Comparison of ENCODE assay signal across 13 cellular contexts in genomic region chr19:7988307-7988706, GRCh38. TPM values are rescaled to one million over a fixed set of nuclear protein-coding genes. Genes with fewer than 3 reads are reported as not detected.
DNase-seq lines count a peak whose midpoint lies in the region; ATAC-seq and TF ChIP-seq lines count a peak whose summit lies in the region.
"Had no signal": no experiment of that assay in that cellular context is flagged by ENCODE, and none has a peak within 500 bp of the region (broad histone marks: within the 10 kb centered on the region; RNA-seq: fewer than 3 reads in every experiment).

No MANE protein-coding gene starts in this region.

- no peaks in the 10 kb centered on the region for H3K27me3 ChIP-seq in mesendoderm (ENCODE audit: insufficient read depth, low read length, poor library complexity)

- no peak overlapping the region for H3K18ac ChIP-seq in mesendoderm (ENCODE audit: low read length)

- no peak overlapping the region for H2BK120ac ChIP-seq in mesendoderm (ENCODE audit: low read depth, low read length)

- peaks cover 4% of the 10 kb centered on the region for H3K4me1 ChIP-seq in mesendoderm (ENCODE audit: control insufficient read depth, low read depth, low read length)

- H3K79me2 ChIP-seq in mesendoderm (ENCODE audit: control insufficient read depth, insufficient read depth, low read length): peaks cover 61% of the 10 kb centered on the region

- no peak overlapping the region for H4K8ac ChIP-seq in mesendoderm (ENCODE audit: low read depth, low read length)

- intact Hi-C loops in activated naive CD4-positive, alpha-beta T cell treated with anti-CD3 and anti-CD28 coated beads for 36 hours (cut with micrococcal nuclease): no loop called here

- peak overlapping the region; percentile 27 to 76 for H3K27ac Mint-ChIP-seq in activated naive CD4-positive, alpha-beta T cell treated with anti-CD3 and anti-CD28 coated beads, Interleukin-2, amount 50 U/mL, for 72 hours
- H3K27ac Mint-ChIP-seq in activated naive CD4-positive, alpha-beta T cell treated with anti-CD3 and anti-CD28 coated beads for 36 hours: no peak overlapping the region
- peak overlapping the region in 3 of 5 experiments; percentile 26 to 54 (median 38) for H3K27ac Mint-ChIP-seq in brain

- H3K9ac ChIP-seq in mesendoderm (ENCODE audit: low read length): no peak overlapping the region

- H2AK5ac ChIP-seq in mesendoderm (ENCODE audit: low read length): no peak overlapping the region

- H3K4me3 ChIP-seq in mesendoderm (ENCODE audit: low read length): no peak overlapping the region
- H3K4me3 ChIP-seq: left ventricle myocardium inferior had no signal

- no peak for DNase-seq in activated naive CD4-positive, alpha-beta T cell treated with anti-CD3 and anti-CD28 coated beads, Interleukin-2, amount 50 U/mL, for 72 hours (ENCODE audit: low spot score in 2 of 2)
- DNase-seq in activated naive CD4-positive, alpha-beta T cell treated with anti-CD3 and anti-CD28 coated beads for 36 hours: no peak
- peak; percentile 64 for DNase-seq in mesendoderm
- no peak for DNase-seq in DMS153 treated with DMSO at 0.1 percent for 48 hours (lab: John Stamatoyannopoulos, UW; ENCODE audit: unreplicated experiment)
- no peak for DNase-seq in putamen (ENCODE audit: low spot score)
- DNase-seq: activated CD8-positive, alpha-beta memory T cell treated with anti-CD3 and anti-CD28 coated beads, Interleukin-2, amount 50 U/mL, for 48 hours; hippocampal formation; left ventricle myocardium inferior; stimulated activated naive CD8-positive, alpha-beta T cell treated with anti-CD3 and anti-CD28 coated beads, Interleukin-15, amount 100 ng/mL, for 72 hours had no signal

- H3K36me3 ChIP-seq in mesendoderm (ENCODE audit: control insufficient read depth, insufficient read depth, low read length): peaks cover 18% of the 10 kb centered on the region

- H3K27me3 Mint-ChIP-seq in activated naive CD4-positive, alpha-beta T cell treated with anti-CD3 and anti-CD28 coated beads for 36 hours (ENCODE audit: low read depth): no peaks in the 10 kb centered on the region
- peaks cover 2% of the 10 kb centered on the region for H3K27me3 Mint-ChIP-seq in brain
- H3K27me3 Mint-ChIP-seq: stimulated activated naive CD8-positive, alpha-beta T cell treated with anti-CD3 and anti-CD28 coated beads, Interleukin-15, amount 100 ng/mL, for 72 hours had no signal

- H3K4me3 Mint-ChIP-seq in activated naive CD4-positive, alpha-beta T cell treated with anti-CD3 and anti-CD28 coated beads for 36 hours: no peak overlapping the region
- no peak overlapping the region for H3K4me3 Mint-ChIP-seq in brain
- H3K4me3 Mint-ChIP-seq: stimulated activated naive CD8-positive, alpha-beta T cell treated with anti-CD3 and anti-CD28 coated beads, Interleukin-15, amount 100 ng/mL, for 72 hours had no signal

- H4K5ac ChIP-seq in mesendoderm (ENCODE audit: low read length): no peak overlapping the region

- no peaks in the 10 kb centered on the region for H3K9me3 Mint-ChIP-seq in activated naive CD4-positive, alpha-beta T cell treated with anti-CD3 and anti-CD28 coated beads, Interleukin-2, amount 50 U/mL, for 72 hours
- no peaks in the 10 kb centered on the region for H3K9me3 Mint-ChIP-seq in activated naive CD4-positive, alpha-beta T cell treated with anti-CD3 and anti-CD28 coated beads for 36 hours
- H3K9me3 Mint-ChIP-seq in brain: no peaks in the 10 kb centered on the region
- H3K9me3 Mint-ChIP-seq: stimulated activated naive CD8-positive, alpha-beta T cell treated with anti-CD3 and anti-CD28 coated beads, Interleukin-15, amount 100 ng/mL, for 72 hours had no signal

- H2BK5ac ChIP-seq in mesendoderm (ENCODE audit: low read length): no peak overlapping the region

- no CpG with 5 or more reads among the region's 5 CpGs for WGBS in mesendoderm (ENCODE audit: extremely low coverage, insufficient coverage, low lambda C conversion rate)

- H3K23ac ChIP-seq in mesendoderm (ENCODE audit: low read length): no peak overlapping the region

- H3K4ac ChIP-seq in mesendoderm (ENCODE audit: low read depth, low read length): no peak overlapping the region

- H3K27ac ChIP-seq in mesendoderm (ENCODE audit: low read depth, low read length): peak overlapping the region; percentile 50
- H3K27ac ChIP-seq: HL-60 had no signal

- no peak for ATAC-seq in activated naive CD4-positive, alpha-beta T cell treated with anti-CD3 and anti-CD28 coated beads, Interleukin-2, amount 50 U/mL, for 72 hours
- ATAC-seq in HG02970 (IDR thresholded peaks at IDR 0.05; ENCODE audit: low FRiP score, unreplicated experiment) (no peak), HG03354 (IDR thresholded peaks at IDR 0.05; ENCODE audit: poor library complexity, severe bottlenecking, unreplicated experiment) (no peak)
- ATAC-seq: stimulated activated naive CD8-positive, alpha-beta T cell treated with anti-CD3 and anti-CD28 coated beads, Interleukin-15, amount 100 ng/mL, for 72 hours had no signal

- no peak overlapping the region for H3K4me2 ChIP-seq in mesendoderm (ENCODE audit: low read length)

- no peak for TF ChIP-seq CTCF in brain (conservative IDR thresholded peaks at IDR 0.05)

- H3K79me1 ChIP-seq in mesendoderm (ENCODE audit: low read length): peaks cover 42% of the 10 kb centered on the region

- no peak overlapping the region for H2BK15ac ChIP-seq in mesendoderm (replicated peaks; ENCODE audit: low read depth)

- CTCF ChIA-PET in activated naive CD4-positive, alpha-beta T cell treated with anti-CD3 and anti-CD28 coated beads for 36 hours (lab: Charles Lee): interaction anchor here (1.0 kb wide), 1 partner anchor 14 kb away, joined by 4 read pairs; no protein-coding TSS in a partner anchor

- peaks cover 3% of the 10 kb centered on the region for H3K4me1 Mint-ChIP-seq in activated naive CD4-positive, alpha-beta T cell treated with anti-CD3 and anti-CD28 coated beads for 36 hours (ENCODE audit: low read depth)
- H3K4me1 Mint-ChIP-seq in brain: peaks cover 12% of the 10 kb centered on the region

- peaks cover 9 to 20% of the 10 kb centered on the region in 2 donors for H3K36me3 Mint-ChIP-seq in activated naive CD4-positive, alpha-beta T cell treated with anti-CD3 and anti-CD28 coated beads, Interleukin-2, amount 50 U/mL, for 72 hours
- peaks cover 18% of the 10 kb centered on the region for H3K36me3 Mint-ChIP-seq in activated naive CD4-positive, alpha-beta T cell treated with anti-CD3 and anti-CD28 coated beads for 36 hours (ENCODE audit: low read depth)
- H3K36me3 Mint-ChIP-seq in brain: peaks cover 62% of the 10 kb centered on the region

- H3K56ac ChIP-seq in mesendoderm (ENCODE audit: low read length): peak overlapping the region; percentile 56

RNA-seq across cellular contexts. Expression of gene ELAVL1, which starts 17.1 kb away (rescaled TPM):
- total RNA-seq in activated naive CD4-positive, alpha-beta T cell treated with anti-CD3 and anti-CD28 coated beads, Interleukin-2, amount 50 U/mL, for 72 hours: 100 to 1,000 TPM; 121 to 146 TPM
- total RNA-seq in activated naive CD4-positive, alpha-beta T cell treated with anti-CD3 and anti-CD28 coated beads for 36 hours: 100 to 1,000 TPM; 135 to 140 TPM
- polyA plus RNA-seq in brain (ENCODE audit: insufficient read depth, low read depth, low replicate concordance): 116 TPM
- 74.8 TPM for polyA plus RNA-seq in mesendoderm (2013, experiment 1 of 2)
- polyA plus RNA-seq in mesendoderm (2013, experiment 2 of 2): 77.1 TPM

RNA-seq across cellular contexts. Expression of gene TIMM44, which starts 44.8 kb away (rescaled TPM):
- 10 to 100 TPM; 66.0 to 99.3 TPM for total RNA-seq in activated naive CD4-positive, alpha-beta T cell treated with anti-CD3 and anti-CD28 coated beads, Interleukin-2, amount 50 U/mL, for 72 hours
- 10 to 100 TPM; 88.8 to 88.9 TPM for total RNA-seq in activated naive CD4-positive, alpha-beta T cell treated with anti-CD3 and anti-CD28 coated beads for 36 hours
- 51.2 TPM for polyA plus RNA-seq in brain (ENCODE audit: insufficient read depth, low read depth, low replicate concordance)
- polyA plus RNA-seq in mesendoderm (2013, experiment 1 of 2): 97.4 TPM
- 102 TPM for polyA plus RNA-seq in mesendoderm (2013, experiment 2 of 2)
